Comparison of ENCODE assay signal across 18 cellular contexts in the genomic region with DNA sequence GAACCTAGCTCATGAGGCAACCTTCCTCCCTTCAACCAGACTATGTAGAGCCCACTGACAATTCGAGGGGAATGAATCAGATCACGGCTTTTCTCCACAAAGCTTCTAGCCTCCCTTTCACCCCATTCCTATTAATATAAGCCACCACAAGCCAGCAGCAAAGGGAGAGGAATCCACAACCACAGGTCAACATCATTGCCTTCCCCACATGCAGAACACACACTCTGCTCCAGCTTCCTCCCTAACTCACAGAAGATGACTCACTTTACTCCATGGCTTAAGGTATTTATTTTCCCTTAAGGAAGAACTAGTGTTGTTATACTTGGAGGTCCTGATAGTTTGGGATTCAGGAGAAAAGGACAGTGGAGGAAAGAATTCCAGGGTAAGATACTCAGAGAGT.
DNase-seq lines count a peak whose midpoint lies in the region; ATAC-seq, FAIRE-seq and TF ChIP-seq lines count a peak whose summit lies in the region.
"Had no signal": no experiment of that assay in that cellular context is flagged by ENCODE, and none has a peak within 500 bp of the region (broad histone marks: within the 10 kb centered on the region; RNA-seq: fewer than 3 reads in every experiment).

No MANE protein-coding gene starts in this region.

- DNase-seq in GM23248 (peak; percentile 54), T1000 (lab: John Stamatoyannopoulos, UW) (peak; percentile 21), fibroblast of lung (ENCODE audit: low read depth in 2 of 2) (peak; percentile 86 to 96), renal cortical epithelial cell (ENCODE audit: low read depth) (peak; percentile 94), kidney (no peak), left ventricle myocardium superior (no peak), NCI-H1105 treated with DMSO at 0.1 percent for 48 hours (lab: John Stamatoyannopoulos, UW) (no peak)
- DNase-seq: activated naive CD4-positive, alpha-beta T cell; caudate nucleus; CD4-positive, CD25-positive, alpha-beta regulatory T cell; glutamatergic neuron; immature natural killer cell; midbrain; NCI-H2171 treated with DMSO at 0.1 percent for 48 hours; T-helper 2 cell; thyroid gland had no signal

- ATAC-seq in left ventricle myocardium superior (no peak), GM19455 (IDR thresholded peaks at IDR 0.05; ENCODE audit: unreplicated experiment) (no peak)
- ATAC-seq: activated CD4-positive, CD25-positive, alpha-beta regulatory T cell treated with anti-CD3 and anti-CD28 coated beads, Interleukin-2, amount 50 U/mL, for 24 hours had no signal

- H3K9me2 ChIP-seq in GM23248 (ENCODE audit: insufficient read depth) = no peaks in the 10 kb centered on the region

- in situ Hi-C loops in GM23248 (cut with MboI) = no loop called here

- H3F3A ChIP-seq in GM23248 (ENCODE audit: insufficient read depth) = peaks cover 3% of the 10 kb centered on the region; the same call in 1 of the 2 replicates

- TF ChIP-seq CTCF in fibroblast of lung (conservative IDR thresholded peaks at IDR 0.05 in 1 of 2, IDR thresholded peaks at IDR 0.05 in 1 of 2; ENCODE audit: low read depth in 1 of 2, low read length in 2 of 2) (no peak), kidney (IDR thresholded peaks at IDR 0.05; ENCODE audit: borderline replicate concordance, extremely low read depth, insufficient read depth) (no peak)

- intact Hi-C loops in kidney (cut with DNase I) = no loop called here
- intact Hi-C loops in left ventricle myocardium superior (cut with micrococcal nuclease) = no loop called here

- H3K79me2 ChIP-seq in GM23248 (ENCODE audit: insufficient read depth) (no peaks in the 10 kb centered on the region), fibroblast of lung (ENCODE audit: control insufficient read depth, insufficient read depth, low read length) (no peaks in the 10 kb centered on the region)

- H3K27me3 ChIP-seq in GM23248 (replicated peaks; ENCODE audit: insufficient read depth) = no peaks in the 10 kb centered on the region
- no peaks in the 10 kb centered on the region for H3K27me3 ChIP-seq in fibroblast of lung (ENCODE audit: control insufficient read depth, insufficient read depth, low read length)
- H3K27me3 ChIP-seq: thyroid gland had no signal

- FAIRE-seq in kidney (lab: Jason Lieb, UNC) = no peak

- WGBS in GM23248 (ENCODE audit: low coverage in 1 of 2, low lambda C conversion rate in 2 of 2, missing lambda C conversion rate in 2 of 2), 2 experiments = 23 to 39% methylated on average over 2 of the region's 2 CpGs

- H2AFZ ChIP-seq in GM23248 (no peak overlapping the region), fibroblast of lung (ENCODE audit: low read length) (no peak overlapping the region)

- H4K20me1 ChIP-seq in GM23248 (ENCODE audit: insufficient read depth) (no peaks in the 10 kb centered on the region), fibroblast of lung (ENCODE audit: control insufficient read depth, extremely low read depth, insufficient read depth, low read length) (no peaks in the 10 kb centered on the region)

- no peak overlapping the region for H3K4me3 ChIP-seq in GM23248
- H3K4me3 ChIP-seq in fibroblast of lung (replicated peaks in 1 of 4; ENCODE audit: control extremely low read depth in 1 of 4, insufficient read depth in 1 of 4, low read depth in 3 of 4, low read length in 4 of 4) = no peak overlapping the region
- no peak overlapping the region for H3K4me3 ChIP-seq in kidney (ENCODE audit: low read length in 2 of 2)
- H3K4me3 ChIP-seq: thyroid gland had no signal

- H3K27ac ChIP-seq in GM23248 (no peak overlapping the region), fibroblast of lung (ENCODE audit: insufficient read depth, low read length) (no peak overlapping the region), kidney (ENCODE audit: low read depth in 2 of 2, low read length in 2 of 2) (no peak overlapping the region)
- H3K27ac ChIP-seq: thyroid gland had no signal

- H3K36me3 ChIP-seq in GM23248 (ENCODE audit: low read depth) = no peaks in the 10 kb centered on the region
- H3K36me3 ChIP-seq in fibroblast of lung (ENCODE audit: control insufficient read depth, insufficient read depth, low read length) = no peaks in the 10 kb centered on the region
- H3K36me3 ChIP-seq in kidney (ENCODE audit: control insufficient read depth in 1 of 2, insufficient read depth in 2 of 2, low read length in 2 of 2) = no peaks in the 10 kb centered on the region
- H3K36me3 ChIP-seq: thyroid gland had no signal

- H3K4me1 ChIP-seq in GM23248 (ENCODE audit: insufficient read depth) (no peaks in the 10 kb centered on the region), fibroblast of lung (ENCODE audit: control insufficient read depth, extremely low read depth, insufficient read depth, low read length) (no peaks in the 10 kb centered on the region), kidney (ENCODE audit: control insufficient read depth in 1 of 2, insufficient read depth in 1 of 2, low read depth in 1 of 2, low read length in 2 of 2) (no peaks in the 10 kb centered on the region)
- H3K4me1 ChIP-seq: thyroid gland had no signal

- H3K9ac ChIP-seq in GM23248 = no peak overlapping the region
- H3K9ac ChIP-seq in fibroblast of lung (ENCODE audit: insufficient read depth, low read length) = no peak overlapping the region
- H3K9ac ChIP-seq in kidney (ENCODE audit: low read length in 2 of 2) = no peak overlapping the region

- H3K4me2 ChIP-seq in GM23248 (ENCODE audit: unreplicated experiment) (no peak overlapping the region), fibroblast of lung (ENCODE audit: extremely low read depth, insufficient read depth, low read length) (no peak overlapping the region)

- no peaks in the 10 kb centered on the region for H3K9me3 ChIP-seq in GM23248 (ENCODE audit: low read depth)
- no peaks in the 10 kb centered on the region for H3K9me3 ChIP-seq in fibroblast of lung (ENCODE audit: control insufficient read depth, insufficient read depth, low read depth, low read length)
- no peaks in the 10 kb centered on the region for H3K9me3 ChIP-seq in kidney (ENCODE audit: control insufficient read depth in 1 of 2, low read length in 2 of 2)
- H3K9me3 ChIP-seq: thyroid gland had no signal

Comparison
In these comparisons a context has a peak if more than half of its experiments do, and no peak if none do; other contexts are left out.
1. DNase-seq: peak in GM23248 (single experiment), T1000 (single experiment), fibroblast of lung (2 of 2) and renal cortical epithelial cell (single experiment); none in kidney (single experiment), left ventricle myocardium superior (single experiment) and NCI-H1105 treated with DMSO at 0.1 percent for 48 hours (single experiment).